In the genomic region with DNA sequence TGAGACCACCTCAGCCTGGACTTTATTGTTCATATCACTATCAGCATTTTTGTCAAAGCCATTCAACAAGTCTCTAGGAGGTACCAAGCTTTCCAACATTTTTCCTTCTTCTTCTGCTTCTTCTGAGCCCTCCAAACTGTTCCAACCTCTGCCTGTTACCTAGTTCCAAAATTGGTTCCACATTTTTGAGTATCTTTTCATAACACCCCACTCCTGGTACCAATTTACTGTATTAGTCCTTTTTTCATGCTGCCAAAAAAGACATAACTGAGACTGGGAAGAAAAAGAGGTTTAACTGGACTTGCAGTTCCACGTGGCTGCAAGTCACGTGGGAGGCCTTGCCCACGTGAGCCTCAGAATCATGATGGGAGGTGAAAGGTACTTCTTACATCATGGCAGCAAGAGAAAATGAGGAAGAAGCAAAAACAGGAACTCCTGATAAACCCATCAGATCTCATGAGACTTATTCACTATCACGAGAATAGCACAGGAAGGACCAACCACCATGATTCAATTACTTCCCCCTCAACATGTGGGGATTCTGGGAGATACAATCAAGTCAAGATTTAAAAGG, we compare ENCODE assay signal across 25 cellular contexts.
"Had no signal": no experiment of that assay in that cellular context is flagged by ENCODE, and none has a peak within 500 bp of the region (broad histone marks: within the 10 kb centered on the region; RNA-seq: fewer than 3 reads in every experiment).

No MANE protein-coding gene starts in this region.

- ATAC-seq: activated CD4-positive, alpha-beta T cell treated with anti-CD3 and anti-CD28 coated beads for 36 hours; activated CD8-positive, alpha-beta T cell treated with anti-CD3 and anti-CD28 coated beads for 36 hours; activated T-cell treated with anti-CD3 and anti-CD28 coated beads, Interleukin-2, amount 50 U/mL, for 72 hours; PC-3; T-cell had no signal

- H3K27ac ChIP-seq: brain microvascular endothelial cell, cardiac muscle cell, KMS-11, WERI-Rb-1 had no signal

- FAIRE-seq: RCC 7860, TTC549 had no signal

- H3K4me3 ChIP-seq: cardiac muscle cell had no signal

- H3K36me3 ChIP-seq: brain microvascular endothelial cell, cardiac muscle cell, WERI-Rb-1 had no signal

- H3K27me3 ChIP-seq: brain microvascular endothelial cell, cardiac muscle cell had no signal

- DNase-seq: activated CD4-positive, alpha-beta T cell treated with anti-CD3 and anti-CD28 coated beads for 36 hours; activated CD4-positive, alpha-beta T cell treated with anti-CD3 and anti-CD28 coated beads, Interleukin-2, amount 50 U/mL, for 1 hour; activated CD8-positive, alpha-beta memory T cell treated with anti-CD3 and anti-CD28 coated beads, Interleukin-2, amount 50 U/mL, for 4 hours; activated CD8-positive, alpha-beta T cell treated with anti-CD3 and anti-CD28 coated beads for 36 hours; activated gamma-delta T cell treated with Interleukin-2 at 50 U/mL for 16 hours; activated naive CD4-positive, alpha-beta T cell treated with anti-CD3 and anti-CD28 coated beads, Interleukin-2, amount 10 ng/mL, durations not matched to agents 7 days and 5 days; activated naive CD8-positive, alpha-beta T cell treated with anti-CD3 and anti-CD28 coated beads for 36 hours; activated T-cell treated with anti-CD3 and anti-CD28 coated beads, Interleukin-2, amount 50 U/mL, for 72 hours; brain microvascular endothelial cell; NCI-H1092 treated with DMSO at 0.1 percent for 48 hours; NCI-H1417 treated with DMSO at 0.1 percent for 48 hours; NCI-H1694; NCI-H2029; NCI-H510A treated with DMSO at 0.1 percent for 48 hours; NK-92 treated with Interleukin-12 subunit alpha and Interleukin-12 subunit beta, amount 100 ng/mL, for 24 hours; PC-3; SHP77 treated with DMSO at 0.1 percent for 48 hours; T-cell; T-helper 2 cell; T1000; WERI-Rb-1 had no signal

- H3K9ac ChIP-seq: KMS-11 had no signal

- H3K4me2 ChIP-seq: KMS-11 had no signal
